Comparison of ENCODE assay signal across 8 cellular contexts in genomic region chrX:41085883-41086626, GRCh38. TPM values are rescaled to one million over a fixed set of nuclear protein-coding genes. Genes with fewer than 3 reads are reported as not detected.
DNase-seq lines count a peak whose midpoint lies in the region; ATAC-seq and TF ChIP-seq lines count a peak whose summit lies in the region.

No MANE protein-coding gene starts in this region.

- H3K4me3 ChIP-seq in upper lobe of right lung = peak overlapping the region; percentile 70

- no peaks in the 10 kb centered on the region for H3K27me3 Mint-ChIP-seq in activated naive CD4-positive, alpha-beta T cell treated with anti-CD3 and anti-CD28 coated beads, Interleukin-2, amount 50 U/mL, for 24 hours
- H3K27me3 Mint-ChIP-seq in glutamatergic neuron (ENCODE audit: unreplicated experiment) = no peaks in the 10 kb centered on the region
- H3K27me3 Mint-ChIP-seq in osteocyte (ENCODE audit: unreplicated experiment) = no peaks in the 10 kb centered on the region

- H3K27ac Mint-ChIP-seq in activated naive CD4-positive, alpha-beta T cell treated with anti-CD3 and anti-CD28 coated beads, Interleukin-2, amount 50 U/mL, for 24 hours = peak overlapping the region; percentile 85
- H3K27ac Mint-ChIP-seq in glutamatergic neuron (ENCODE audit: unreplicated experiment) = peak overlapping the region; percentile 82
- peak overlapping the region; percentile 87 for H3K27ac Mint-ChIP-seq in osteocyte (ENCODE audit: unreplicated experiment)

- peak overlapping the region; percentile 98 for H3K27ac ChIP-seq in upper lobe of right lung

- no peaks in the 10 kb centered on the region for H3K27me3 ChIP-seq in upper lobe of right lung

- H3K36me3 ChIP-seq in upper lobe of right lung = no peaks in the 10 kb centered on the region

- H3K9me3 Mint-ChIP-seq in activated naive CD4-positive, alpha-beta T cell treated with anti-CD3 and anti-CD28 coated beads, Interleukin-2, amount 50 U/mL, for 24 hours = no peaks in the 10 kb centered on the region
- H3K9me3 Mint-ChIP-seq in glutamatergic neuron (ENCODE audit: unreplicated experiment) (peaks cover 2% of the 10 kb centered on the region), osteocyte (ENCODE audit: unreplicated experiment) (no peaks in the 10 kb centered on the region)

- ATAC-seq in HG02973 (IDR thresholded peaks at IDR 0.05; ENCODE audit: unreplicated experiment) = peak; percentile 12
- ATAC-seq in upper lobe of right lung = peak; percentile 27

- H3K4me1 Mint-ChIP-seq in activated naive CD4-positive, alpha-beta T cell treated with anti-CD3 and anti-CD28 coated beads, Interleukin-2, amount 50 U/mL, for 24 hours = peaks cover 35% of the 10 kb centered on the region
- H3K4me1 Mint-ChIP-seq in glutamatergic neuron (ENCODE audit: low read depth, unreplicated experiment) (peaks cover 11% of the 10 kb centered on the region), osteocyte (ENCODE audit: unreplicated experiment) (peaks cover 29% of the 10 kb centered on the region)

- H3K4me1 ChIP-seq in upper lobe of right lung = peaks cover 13% of the 10 kb centered on the region

- H3K9me3 ChIP-seq in upper lobe of right lung = no peaks in the 10 kb centered on the region

- TF ChIP-seq CTCF in glutamatergic neuron (IDR thresholded peaks at IDR 0.05; ENCODE audit: partially characterized antibody, unreplicated experiment) = no peak
- TF ChIP-seq CTCF in osteocyte (IDR thresholded peaks at IDR 0.05) = no peak
- TF ChIP-seq CTCF in upper lobe of right lung (IDR thresholded peaks at IDR 0.05) = no peak

- peaks cover 5% of the 10 kb centered on the region for H3K36me3 Mint-ChIP-seq in activated naive CD4-positive, alpha-beta T cell treated with anti-CD3 and anti-CD28 coated beads, Interleukin-2, amount 50 U/mL, for 24 hours
- no peaks in the 10 kb centered on the region for H3K36me3 Mint-ChIP-seq in glutamatergic neuron (ENCODE audit: unreplicated experiment)
- H3K36me3 Mint-ChIP-seq in osteocyte (ENCODE audit: unreplicated experiment) = peaks cover 3% of the 10 kb centered on the region

- intact Hi-C loops in upper lobe of right lung (cut with DNase I) = no loop called here

- peak; percentile 3 for DNase-seq in NCI-H2196 (lab: John Stamatoyannopoulos, UW; ENCODE audit: unreplicated experiment)
- no peak for DNase-seq in NCI-H2196 treated with DMSO at 0.1 percent for 48 hours (lab: John Stamatoyannopoulos, UW; ENCODE audit: unreplicated experiment)
- peak; percentile 57 for DNase-seq in RPMI7951 (ENCODE audit: low read depth)
- DNase-seq in glutamatergic neuron = peak; percentile 39
- no peak for DNase-seq in osteocyte (ENCODE audit: extremely low spot score, unreplicated experiment)
- DNase-seq in upper lobe of right lung = peak; percentile 73

- H3K4me3 Mint-ChIP-seq in activated naive CD4-positive, alpha-beta T cell treated with anti-CD3 and anti-CD28 coated beads, Interleukin-2, amount 50 U/mL, for 24 hours = peak overlapping the region; percentile 88
- H3K4me3 Mint-ChIP-seq in glutamatergic neuron (ENCODE audit: unreplicated experiment) (peak overlapping the region; percentile 95), osteocyte (ENCODE audit: unreplicated experiment) (peak overlapping the region; percentile 83)

RNA-seq across cellular contexts. Expression of gene USP9X, which starts 0.8 kb away (rescaled TPM):
- 78.3 and 82.9 TPM in 2 replicates for total RNA-seq in RPMI7951 (2014; rRNA removed; shearing (Covaris generic))
- total RNA-seq in glutamatergic neuron (ENCODE audit: unreplicated experiment) = 120 TPM
- 80.4 and 89.2 TPM in 2 replicates for total RNA-seq in osteocyte
- 71.5 TPM for total RNA-seq in upper lobe of right lung

Comparison
In these comparisons a context has a peak if more than half of its experiments do, and no peak if none do; other contexts are left out.
1. DNase-seq: peak in NCI-H2196 (single experiment), RPMI7951 (single experiment), glutamatergic neuron (single experiment) and upper lobe of right lung (single experiment); none in NCI-H2196 treated with DMSO at 0.1 percent for 48 hours (single experiment) and osteocyte (single experiment).
2. Peak in every context shown above with its lines, with median percentiles within 50 percentile points of each other: H3K27ac Mint-ChIP-seq and H3K4me3 Mint-ChIP-seq.